ENCODE assay signal across 9 cellular contexts in genomic region chr20:58634818-58635665, GRCh38. TPM values are rescaled to one million over a fixed set of nuclear protein-coding genes. Genes with fewer than 3 reads are reported as not detected.
DNase-seq lines count a peak whose midpoint lies in the region; ATAC-seq and TF ChIP-seq lines count a peak whose summit lies in the region.
"Had no signal": no experiment of that assay in that cellular context is flagged by ENCODE, and none has a peak within 500 bp of the region (broad histone marks: within the 10 kb centered on the region; RNA-seq: fewer than 3 reads in every experiment).

No MANE protein-coding gene starts in this region.

- H3K4me1 Mint-ChIP-seq in activated naive CD4-positive, alpha-beta T cell treated with anti-CD3 and anti-CD28 coated beads, Interleukin-2, amount 10 ng/mL, durations not matched to agents 7 days and 5 days = peaks cover 13% of the 10 kb centered on the region
- H3K4me1 Mint-ChIP-seq in natural killer cell (no peaks in the 10 kb centered on the region), type B pancreatic cell (ENCODE audit: unreplicated experiment) (peaks cover 23% of the 10 kb centered on the region)

- H2BK12ac ChIP-seq in neuronal stem cell (ENCODE audit: low read length) = no peak overlapping the region

- no peak overlapping the region for H3K4me3 Mint-ChIP-seq in activated naive CD4-positive, alpha-beta T cell treated with anti-CD3 and anti-CD28 coated beads, Interleukin-2, amount 10 ng/mL, durations not matched to agents 7 days and 5 days
- H3K4me3 Mint-ChIP-seq in natural killer cell (no peak overlapping the region), type B pancreatic cell (no peak overlapping the region)

- H3K23ac ChIP-seq in neuronal stem cell (ENCODE audit: low read depth, low read length, poor library complexity) = no peak overlapping the region

- H3K79me1 ChIP-seq in neuronal stem cell (ENCODE audit: low read depth, low read length) = no peaks in the 10 kb centered on the region

- no peaks in the 10 kb centered on the region for H3K36me3 Mint-ChIP-seq in activated naive CD4-positive, alpha-beta T cell treated with anti-CD3 and anti-CD28 coated beads, Interleukin-2, amount 10 ng/mL, durations not matched to agents 7 days and 5 days
- no peaks in the 10 kb centered on the region for H3K36me3 Mint-ChIP-seq in natural killer cell
- H3K36me3 Mint-ChIP-seq in type B pancreatic cell = no peaks in the 10 kb centered on the region

- no peak overlapping the region for H2BK120ac ChIP-seq in neuronal stem cell (ENCODE audit: low read depth, low read length)

- no peaks in the 10 kb centered on the region for H3K9me3 Mint-ChIP-seq in activated naive CD4-positive, alpha-beta T cell treated with anti-CD3 and anti-CD28 coated beads, Interleukin-2, amount 10 ng/mL, durations not matched to agents 7 days and 5 days
- H3K9me3 Mint-ChIP-seq in natural killer cell (no peaks in the 10 kb centered on the region), type B pancreatic cell (no peaks in the 10 kb centered on the region)

- H2AK5ac ChIP-seq in neuronal stem cell (ENCODE audit: low read depth, low read length) = peak overlapping the region; percentile 17

- H2BK5ac ChIP-seq in neuronal stem cell (ENCODE audit: low read length) = no peak overlapping the region

- TF ChIP-seq CTCF in upper lobe of right lung (IDR thresholded peaks at IDR 0.05) (no peak), natural killer cell (IDR thresholded peaks at IDR 0.05) (no peak), type B pancreatic cell (conservative IDR thresholded peaks at IDR 0.05) (no peak)

- H2AFZ ChIP-seq in neuronal stem cell (ENCODE audit: low read length) = no peak overlapping the region

- peaks cover 26% of the 10 kb centered on the region for H3K27me3 Mint-ChIP-seq in activated naive CD4-positive, alpha-beta T cell treated with anti-CD3 and anti-CD28 coated beads, Interleukin-2, amount 10 ng/mL, durations not matched to agents 7 days and 5 days
- H3K27me3 Mint-ChIP-seq in natural killer cell (ENCODE audit: low read depth in 2 of 2) (peaks cover 15 to 16% of the 10 kb centered on the region in 2 donors), type B pancreatic cell (peaks cover 23% of the 10 kb centered on the region)

- no peaks in the 10 kb centered on the region for H3K9me3 ChIP-seq in neuronal stem cell (replicated peaks in 1 of 2; ENCODE audit: control insufficient read depth in 2 of 2, insufficient read depth in 1 of 2, low read depth in 1 of 2, low read length in 2 of 2)
- H3K9me3 ChIP-seq in upper lobe of right lung = no peaks in the 10 kb centered on the region

- H3K27ac ChIP-seq in neuronal stem cell (replicated peaks; ENCODE audit: low read length) = no peak overlapping the region
- no peak overlapping the region for H3K27ac ChIP-seq in upper lobe of right lung
- H3K27ac ChIP-seq: cardiac muscle cell had no signal

- H4K91ac ChIP-seq in neuronal stem cell (ENCODE audit: low read depth, low read length, poor library complexity) = no peak overlapping the region

- intact Hi-C loops in upper lobe of right lung (cut with DNase I) (no loop called here), natural killer cell (cut with micrococcal nuclease) (no loop called here)

- H3K27ac Mint-ChIP-seq in activated naive CD4-positive, alpha-beta T cell treated with anti-CD3 and anti-CD28 coated beads, Interleukin-2, amount 10 ng/mL, durations not matched to agents 7 days and 5 days = no peak overlapping the region
- no peak overlapping the region for H3K27ac Mint-ChIP-seq in natural killer cell
- H3K27ac Mint-ChIP-seq in type B pancreatic cell = no peak overlapping the region

- H2BK15ac ChIP-seq in neuronal stem cell (ENCODE audit: low read length) = peak overlapping the region; percentile 39

- H3K4ac ChIP-seq in neuronal stem cell (ENCODE audit: low read length) = no peak overlapping the region

- no peak overlapping the region for H3K4me2 ChIP-seq in neuronal stem cell (ENCODE audit: insufficient read depth, low read length, poor library complexity, severe bottlenecking)

- H3K18ac ChIP-seq in neuronal stem cell (ENCODE audit: low read length) = no peak overlapping the region

- WGBS in neuronal stem cell (ENCODE audit: extremely low coverage in 2 of 2, insufficient read length in 2 of 2, insufficient replicate concordance in 1 of 2), 2 donors = no CpG with 5 or more reads among the region's 28 CpGs

- H3K36me3 ChIP-seq in neuronal stem cell (replicated peaks in 1 of 2; ENCODE audit: control insufficient read depth in 2 of 2, insufficient read depth in 2 of 2, low read length in 2 of 2) (no peaks in the 10 kb centered on the region), upper lobe of right lung (no peaks in the 10 kb centered on the region)
- H3K36me3 ChIP-seq: cardiac muscle cell had no signal

- H3K4me3 ChIP-seq in neuronal stem cell (ENCODE audit: low read length in 2 of 2) (no peak overlapping the region), upper lobe of right lung (no peak overlapping the region)
- H3K4me3 ChIP-seq: cardiac muscle cell had no signal

- H3K27me3 ChIP-seq in neuronal stem cell (ENCODE audit: control insufficient read depth in 3 of 3, insufficient read depth in 3 of 3, low read depth in 1 of 3, low read length in 3 of 3) (peaks cover 0 to 7% (median 0%) of the 10 kb centered on the region in 3 experiments), upper lobe of right lung (no peaks in the 10 kb centered on the region)
- H3K27me3 ChIP-seq: cardiac muscle cell had no signal

- H3K14ac ChIP-seq in neuronal stem cell (ENCODE audit: low read length) = no peak overlapping the region

- H3K4me1 ChIP-seq in neuronal stem cell (ENCODE audit: control insufficient read depth in 2 of 2, insufficient read depth in 1 of 2, low read depth in 1 of 2, low read length in 2 of 2) (peaks cover 0 to 6% of the 10 kb centered on the region in 2 donors), upper lobe of right lung (no peaks in the 10 kb centered on the region)

- no peak overlapping the region for H3K9ac ChIP-seq in neuronal stem cell (ENCODE audit: low read depth, low read length, poor library complexity)

- CTCF ChIA-PET in activated naive CD4-positive, alpha-beta T cell treated with anti-CD3 and anti-CD28 coated beads, Interleukin-2, amount 10 ng/mL, durations not matched to agents 7 days and 5 days (lab: Charles Lee) = interaction anchor here (1.0 kb wide), 1 partner anchor 13 kb away, joined by 3 read pairs; no protein-coding TSS in a partner anchor

- DNase-seq in activated naive CD4-positive, alpha-beta T cell treated with Interleukin-2 at 50 U/mL for 16 hours = peak; percentile 45
- DNase-seq in activated naive CD4-positive, alpha-beta T cell treated with anti-CD3 and anti-CD28 coated beads, Interleukin-2, amount 10 ng/mL, durations not matched to agents 7 days and 5 days = no peak
- peak; percentile 28 for DNase-seq in activated T-cell treated with anti-CD3 and anti-CD28 coated beads, Interleukin-2, amount 50 U/mL, for 1 hour
- DNase-seq in neuronal stem cell (ENCODE audit: low spot score) (no peak), upper lobe of right lung (peak; percentile 57), natural killer cell (no peak), type B pancreatic cell (ENCODE audit: extremely low spot score, unreplicated experiment) (no peak), NCI-H524 treated with DMSO at 0.1 percent for 48 hours (lab: John Stamatoyannopoulos, UW) (no peak)

- ATAC-seq in upper lobe of right lung (no peak), natural killer cell (no peak)

- H4K8ac ChIP-seq in neuronal stem cell (ENCODE audit: low read depth, low read length) = no peak overlapping the region

RNA-seq across cellular contexts. Expression of gene STX16, which starts 16.0 kb away (rescaled TPM):
- 45.1 TPM for polyA plus RNA-seq in neuronal stem cell (2013, experiment 1 of 2)
- polyA plus RNA-seq in neuronal stem cell (2013, experiment 2 of 2) = 45.7 TPM
- total RNA-seq in upper lobe of right lung = 57.0 TPM
- total RNA-seq in natural killer cell = 100 to 1,000 TPM; 136 to 146 (median 143) TPM
- 60.4 and 62.8 TPM in 2 replicates for total RNA-seq in type B pancreatic cell (ENCODE audit: low replicate concordance)

RNA-seq across cellular contexts. Expression of gene NPEPL1, which starts 57.6 kb away (rescaled TPM):
- polyA plus RNA-seq in neuronal stem cell (2013, experiment 1 of 2) = 21.4 TPM
- 19.5 TPM for polyA plus RNA-seq in neuronal stem cell (2013, experiment 2 of 2)
- total RNA-seq in upper lobe of right lung (41.6 TPM), natural killer cell (10 to 100 TPM; 66.0 to 83.7 (median 68.4) TPM), type B pancreatic cell (ENCODE audit: low replicate concordance) (21.1 and 25.0 TPM in 2 replicates)

Comparison
In these comparisons a context has a peak if more than half of its experiments do, and no peak if none do; other contexts are left out.
1. DNase-seq: peak in activated naive CD4-positive, alpha-beta T cell treated with Interleukin-2 at 50 U/mL for 16 hours (single experiment), activated T-cell treated with anti-CD3 and anti-CD28 coated beads, Interleukin-2, amount 50 U/mL, for 1 hour (single experiment) and upper lobe of right lung (single experiment); none in activated naive CD4-positive, alpha-beta T cell treated with anti-CD3 and anti-CD28 coated beads, Interleukin-2, amount 10 ng/mL, durations not matched to agents 7 days and 5 days (single experiment), neuronal stem cell (single experiment), natural killer cell (single experiment), type B pancreatic cell (single experiment) and NCI-H524 treated with DMSO at 0.1 percent for 48 hours (single experiment).